15 cellular contexts compared by ENCODE assay signal in the genomic region with DNA sequence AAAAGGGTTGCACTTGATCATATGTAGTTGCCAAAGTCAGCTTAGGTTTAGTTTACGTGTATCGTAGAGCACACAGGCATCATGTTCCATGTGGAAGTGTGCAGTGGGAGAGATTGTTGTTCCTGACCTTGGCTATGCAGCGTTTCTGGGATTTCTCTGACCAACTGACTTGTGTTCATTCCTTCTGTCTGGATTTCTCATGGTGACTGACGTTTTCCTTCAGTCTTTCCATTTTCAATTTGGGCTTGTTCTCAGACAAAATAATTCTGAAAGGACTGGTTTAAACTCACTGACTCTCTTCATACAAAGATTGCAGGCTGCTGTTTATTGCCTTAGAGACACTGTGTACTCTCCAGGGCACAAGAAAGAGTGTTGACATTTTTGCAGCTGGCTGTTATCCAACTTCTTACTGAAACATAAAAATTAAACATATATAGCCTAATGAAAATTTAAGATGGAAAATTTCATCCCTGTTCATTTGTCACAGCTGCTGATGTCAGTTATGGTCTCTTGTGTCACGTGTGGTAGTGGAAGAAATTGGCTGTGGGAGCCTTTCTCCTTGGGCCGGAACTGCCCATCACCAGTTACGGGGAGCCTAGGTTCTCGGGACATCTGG.
DNase-seq lines count a peak whose midpoint lies in the region; ATAC-seq and TF ChIP-seq lines count a peak whose summit lies in the region.
"Had no signal": no experiment of that assay in that cellular context is flagged by ENCODE, and none has a peak within 500 bp of the region (broad histone marks: within the 10 kb centered on the region; RNA-seq: fewer than 3 reads in every experiment).

No MANE protein-coding gene starts in this region.

- H3K4me1 ChIP-seq in adipocyte (ENCODE audit: control insufficient read depth, insufficient read depth, low read length) = peaks cover 41% of the 10 kb centered on the region
- peaks cover 12% of the 10 kb centered on the region for H3K4me1 ChIP-seq in fibroblast of lung (ENCODE audit: control insufficient read depth, extremely low read depth, insufficient read depth, low read length)
- peaks cover 10% of the 10 kb centered on the region for H3K4me1 ChIP-seq in lower lobe of right lung
- no peaks in the 10 kb centered on the region for H3K4me1 ChIP-seq in mucosa of descending colon (ENCODE audit: low read depth)

- no peak overlapping the region for H2AFZ ChIP-seq in fibroblast of lung (ENCODE audit: low read length)

- CTCF ChIA-PET in RWPE1 (lab: Yijun Ruan, JAX) = no interaction called here

- intact Hi-C loops in lower lobe of right lung (cut with DNase I) (no loop called here), mucosa of descending colon (cut with DNase I, micrococcal nuclease) (no loop called here)

- no peak overlapping the region for H3K4me3 Mint-ChIP-seq in stimulated activated effector memory CD8-positive, alpha-beta T cell treated with anti-CD3 and anti-CD28 coated beads, Interleukin-12 subunit alpha, Interleukin-12 subunit beta, amount 100 ng/mL, for 72 hours

- H3K9me3 ChIP-seq in adipocyte (ENCODE audit: control insufficient read depth, low read length) (no peaks in the 10 kb centered on the region), fibroblast of lung (ENCODE audit: control insufficient read depth, insufficient read depth, low read depth, low read length) (no peaks in the 10 kb centered on the region), lower lobe of right lung (no peaks in the 10 kb centered on the region), mucosa of descending colon (no peaks in the 10 kb centered on the region)
- H3K9me3 ChIP-seq: testis had no signal

- H3K36me3 ChIP-seq in adipocyte (ENCODE audit: control insufficient read depth, insufficient read depth, low read length, severe bottlenecking) (peaks cover 64% of the 10 kb centered on the region), fibroblast of lung (ENCODE audit: control insufficient read depth, insufficient read depth, low read length) (peaks cover 15% of the 10 kb centered on the region), lower lobe of right lung (peaks cover 90% of the 10 kb centered on the region), mucosa of descending colon (ENCODE audit: low read depth) (peaks cover 4% of the 10 kb centered on the region)

- H3K27ac Mint-ChIP-seq in stimulated activated effector memory CD8-positive, alpha-beta T cell treated with anti-CD3 and anti-CD28 coated beads, Interleukin-12 subunit alpha, Interleukin-12 subunit beta, amount 100 ng/mL, for 72 hours = peak overlapping the region; percentile 43

- ATAC-seq in lower lobe of right lung (peak in 1 of 2 donors; percentile 46), mucosa of descending colon (no peak)
- no peak for ATAC-seq in stimulated activated effector memory CD8-positive, alpha-beta T cell treated with anti-CD3 and anti-CD28 coated beads, Interleukin-12 subunit alpha, Interleukin-12 subunit beta, amount 100 ng/mL, for 72 hours
- ATAC-seq: activated naive CD4-positive, alpha-beta T cell treated with anti-CD3 and anti-CD28 coated beads, Interleukin-2, amount 50 U/mL, for 72 hours; PC-3 had no signal

- H3K4me2 ChIP-seq in fibroblast of lung (ENCODE audit: extremely low read depth, insufficient read depth, low read length) = no peak overlapping the region
- H3K4me2 ChIP-seq: KMS-11 had no signal

- H3K4me1 Mint-ChIP-seq in stimulated activated effector memory CD8-positive, alpha-beta T cell treated with anti-CD3 and anti-CD28 coated beads, Interleukin-12 subunit alpha, Interleukin-12 subunit beta, amount 100 ng/mL, for 72 hours = peaks cover 14% of the 10 kb centered on the region

- peak; percentile 48 for DNase-seq in adipocyte (ENCODE audit: low read depth)
- peak in 1 of 2 donors; percentile 74 for DNase-seq in fibroblast of lung (ENCODE audit: low read depth in 2 of 2)
- no peak for DNase-seq in lower lobe of right lung
- DNase-seq in stimulated activated effector memory CD8-positive, alpha-beta T cell treated with anti-CD3 and anti-CD28 coated beads, Interleukin-12 subunit alpha, Interleukin-12 subunit beta, amount 100 ng/mL, for 72 hours (ENCODE audit: low spot score in 2 of 2) = no peak
- no peak for DNase-seq in RWPE1 (ENCODE audit: low spot score)
- no peak for DNase-seq in mucosa of descending colon
- DNase-seq in stimulated activated CD4-positive, alpha-beta T cell treated with anti-CD3 and anti-CD28 coated beads, Interleukin-2, amount 100 ng/mL, for 48 hours = no peak
- no peak for DNase-seq in SW 1271 (lab: John Stamatoyannopoulos, UW)
- DNase-seq: dermis blood vessel endothelial cell, NCI-H510A, occipital lobe, PC-3, testis had no signal

- H3K79me2 ChIP-seq in fibroblast of lung (ENCODE audit: control insufficient read depth, insufficient read depth, low read length) = no peaks in the 10 kb centered on the region

- H3K36me3 Mint-ChIP-seq in stimulated activated effector memory CD8-positive, alpha-beta T cell treated with anti-CD3 and anti-CD28 coated beads, Interleukin-12 subunit alpha, Interleukin-12 subunit beta, amount 100 ng/mL, for 72 hours = peaks cover 92% of the 10 kb centered on the region

- TF ChIP-seq CTCF in fibroblast of lung (conservative IDR thresholded peaks at IDR 0.05 in 1 of 2, IDR thresholded peaks at IDR 0.05 in 1 of 2; ENCODE audit: low read depth in 1 of 2, low read length in 2 of 2) = no peak
- TF ChIP-seq CTCF in lower lobe of right lung (IDR thresholded peaks at IDR 0.05) = no peak
- no peak for TF ChIP-seq CTCF in RWPE1 (conservative IDR thresholded peaks at IDR 0.05; ENCODE audit: low read depth)
- TF ChIP-seq CTCF in mucosa of descending colon (IDR thresholded peaks at IDR 0.05) = no peak

- no peaks in the 10 kb centered on the region for H3K9me3 Mint-ChIP-seq in stimulated activated effector memory CD8-positive, alpha-beta T cell treated with anti-CD3 and anti-CD28 coated beads, Interleukin-12 subunit alpha, Interleukin-12 subunit beta, amount 100 ng/mL, for 72 hours
- H3K9me3 Mint-ChIP-seq: activated naive CD4-positive, alpha-beta T cell treated with anti-CD3 and anti-CD28 coated beads, Interleukin-2, amount 50 U/mL, for 72 hours had no signal

- POLR2A ChIA-PET in RWPE1 (lab: Yijun Ruan, JAX; ENCODE audit: low non-redundant PET) = no interaction called here

- H3K27me3 ChIP-seq in adipocyte (replicated peaks; ENCODE audit: control insufficient read depth, insufficient read depth, low read length) = no peaks in the 10 kb centered on the region
- no peaks in the 10 kb centered on the region for H3K27me3 ChIP-seq in fibroblast of lung (ENCODE audit: control insufficient read depth, insufficient read depth, low read length)
- H3K27me3 ChIP-seq in lower lobe of right lung (ENCODE audit: low read depth) = no peaks in the 10 kb centered on the region
- H3K27me3 ChIP-seq: testis had no signal

- H3K4me3 ChIP-seq in adipocyte (ENCODE audit: low read length) (no peak overlapping the region), fibroblast of lung (replicated peaks in 1 of 4; ENCODE audit: control extremely low read depth in 1 of 4, insufficient read depth in 1 of 4, low read depth in 3 of 4, low read length in 4 of 4) (no peak overlapping the region), lower lobe of right lung (no peak overlapping the region), mucosa of descending colon (no peak overlapping the region)
- H3K4me3 ChIP-seq: testis had no signal

- H4K20me1 ChIP-seq in fibroblast of lung (ENCODE audit: control insufficient read depth, extremely low read depth, insufficient read depth, low read length) = no peaks in the 10 kb centered on the region

- H3K27ac ChIP-seq in fibroblast of lung (ENCODE audit: insufficient read depth, low read length) = peak overlapping the region; percentile 22
- H3K27ac ChIP-seq in lower lobe of right lung = peak overlapping the region; percentile 53
- no peak overlapping the region for H3K27ac ChIP-seq in RWPE1
- H3K27ac ChIP-seq: KMS-11 had no signal

- H3K9ac ChIP-seq in adipocyte (ENCODE audit: low read length) = peak overlapping the region; percentile 30
- no peak overlapping the region for H3K9ac ChIP-seq in fibroblast of lung (ENCODE audit: insufficient read depth, low read length)
- H3K9ac ChIP-seq: KMS-11 had no signal
